In the genomic region with DNA sequence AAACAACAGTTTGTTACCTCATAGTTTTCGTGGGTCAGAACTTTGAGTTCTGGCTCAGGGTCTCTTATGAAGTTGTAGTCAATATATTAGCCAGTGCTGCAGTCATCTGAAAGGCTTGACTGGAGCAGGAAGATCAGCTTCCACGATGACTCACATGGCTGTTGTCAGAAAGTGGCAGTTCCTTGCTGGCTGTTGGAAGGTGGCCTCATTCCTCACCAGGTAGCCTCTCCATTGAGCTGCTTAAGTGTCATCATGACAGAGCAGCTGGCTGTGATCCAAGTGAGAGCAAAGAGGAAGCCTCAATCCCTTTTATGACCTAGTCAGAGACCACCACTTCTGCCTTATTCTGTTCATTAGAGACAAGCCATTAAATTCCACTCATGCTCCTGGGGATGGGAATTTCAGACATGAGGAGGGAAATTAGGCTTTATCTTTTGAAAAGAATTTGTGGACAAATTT, we compare ENCODE assay signal across 8 cellular contexts. TPM values are rescaled to one million over a fixed set of nuclear protein-coding genes. Genes with fewer than 3 reads are reported as not detected.
DNase-seq lines count a peak whose midpoint lies in the region; ATAC-seq, FAIRE-seq and TF ChIP-seq lines count a peak whose summit lies in the region.

No MANE protein-coding gene starts in this region.

- H3K27me3 ChIP-seq in SJCRH30 = no peaks in the 10 kb centered on the region

- H3K27ac Mint-ChIP-seq in stimulated activated effector memory CD8-positive, alpha-beta T cell treated with anti-CD3 and anti-CD28 coated beads, Interleukin-12 subunit alpha, Interleukin-12 subunit beta, amount 100 ng/mL, for 72 hours = no peak overlapping the region

- ATAC-seq in stimulated activated effector memory CD8-positive, alpha-beta T cell treated with anti-CD3 and anti-CD28 coated beads, Interleukin-12 subunit alpha, Interleukin-12 subunit beta, amount 100 ng/mL, for 72 hours = peak; percentile 53

- H3K4me3 ChIP-seq in SJCRH30 (no peak overlapping the region), fibroblast of villous mesenchyme (ENCODE audit: low read depth, low read length) (no peak overlapping the region)

- peak; percentile 59 for DNase-seq in DMS153 treated with DMSO at 0.1 percent for 48 hours (lab: John Stamatoyannopoulos, UW; ENCODE audit: unreplicated experiment)
- DNase-seq in LHCN-M2 (ENCODE audit: low read depth) = peak; percentile 62
- peak; percentile 25 to 26 for DNase-seq in SJCRH30
- DNase-seq in fibroblast of villous mesenchyme (ENCODE audit: low read depth) = peak; percentile 71
- no peak for DNase-seq in stimulated activated effector memory CD8-positive, alpha-beta T cell treated with anti-CD3 and anti-CD28 coated beads, Interleukin-12 subunit alpha, Interleukin-12 subunit beta, amount 100 ng/mL, for 72 hours (ENCODE audit: low spot score in 2 of 2)
- DNase-seq in frontal cortex (ENCODE audit: low spot score in 2 of 2) = no peak
- DNase-seq in NCI-H1694 treated with DMSO at 0.1 percent for 48 hours (lab: John Stamatoyannopoulos, UW) = no peak
- no peak for DNase-seq in activated CD8-positive, alpha-beta memory T cell treated with anti-CD3 and anti-CD28 coated beads, Interleukin-2, amount 50 U/mL, for 4 hours

- TF ChIP-seq CTCF in fibroblast of villous mesenchyme (IDR thresholded peaks at IDR 0.05; ENCODE audit: insufficient read depth, low read depth, low read length) = no peak

- H3K36me3 Mint-ChIP-seq in stimulated activated effector memory CD8-positive, alpha-beta T cell treated with anti-CD3 and anti-CD28 coated beads, Interleukin-12 subunit alpha, Interleukin-12 subunit beta, amount 100 ng/mL, for 72 hours = no peaks in the 10 kb centered on the region

- no peak for FAIRE-seq in frontal cortex (lab: Jason Lieb, UNC)

- peaks cover 32% of the 10 kb centered on the region for H3K4me1 ChIP-seq in SJCRH30

- H3K4me1 Mint-ChIP-seq in stimulated activated effector memory CD8-positive, alpha-beta T cell treated with anti-CD3 and anti-CD28 coated beads, Interleukin-12 subunit alpha, Interleukin-12 subunit beta, amount 100 ng/mL, for 72 hours = peaks cover 35% of the 10 kb centered on the region

- H3K9me3 ChIP-seq in SJCRH30 (replicated peaks) = no peaks in the 10 kb centered on the region

- no peaks in the 10 kb centered on the region for H3K9me3 Mint-ChIP-seq in stimulated activated effector memory CD8-positive, alpha-beta T cell treated with anti-CD3 and anti-CD28 coated beads, Interleukin-12 subunit alpha, Interleukin-12 subunit beta, amount 100 ng/mL, for 72 hours

- no peak overlapping the region for H3K27ac ChIP-seq in SJCRH30

- no peak overlapping the region for H3K4me3 Mint-ChIP-seq in stimulated activated effector memory CD8-positive, alpha-beta T cell treated with anti-CD3 and anti-CD28 coated beads, Interleukin-12 subunit alpha, Interleukin-12 subunit beta, amount 100 ng/mL, for 72 hours

- H3K36me3 ChIP-seq in SJCRH30 = no peaks in the 10 kb centered on the region; the same call in 1 of the 2 replicates

RNA-seq across cellular contexts. Expression of a gene that starts 5.6 kb away (rescaled TPM):
- total RNA-seq in LHCN-M2 (2014; rRNA removed) (32.4 and 35.1 TPM in 2 replicates), fibroblast of villous mesenchyme (85.4 and 103 TPM in 2 replicates), frontal cortex (78.7 TPM)
- polyA plus RNA-seq in LHCN-M2 (2012) = 16.3 TPM
- total RNA-seq in SJCRH30 (2014; rRNA removed; shearing (Covaris generic)) = 144 and 147 TPM in 2 replicates

Comparison
In these comparisons a context has a peak if more than half of its experiments do, and no peak if none do; other contexts are left out.
1. DNase-seq: peak in DMS153 treated with DMSO at 0.1 percent for 48 hours (single experiment), LHCN-M2 (single experiment), SJCRH30 (2 of 2) and fibroblast of villous mesenchyme (single experiment); none in stimulated activated effector memory CD8-positive, alpha-beta T cell treated with anti-CD3 and anti-CD28 coated beads, Interleukin-12 subunit alpha, Interleukin-12 subunit beta, amount 100 ng/mL, for 72 hours (0 of 2), frontal cortex (0 of 2), NCI-H1694 treated with DMSO at 0.1 percent for 48 hours (single experiment) and activated CD8-positive, alpha-beta memory T cell treated with anti-CD3 and anti-CD28 coated beads, Interleukin-2, amount 50 U/mL, for 4 hours (single experiment).